Comparison of ENCODE assay signal across 1 cellular context in the genomic region with DNA sequence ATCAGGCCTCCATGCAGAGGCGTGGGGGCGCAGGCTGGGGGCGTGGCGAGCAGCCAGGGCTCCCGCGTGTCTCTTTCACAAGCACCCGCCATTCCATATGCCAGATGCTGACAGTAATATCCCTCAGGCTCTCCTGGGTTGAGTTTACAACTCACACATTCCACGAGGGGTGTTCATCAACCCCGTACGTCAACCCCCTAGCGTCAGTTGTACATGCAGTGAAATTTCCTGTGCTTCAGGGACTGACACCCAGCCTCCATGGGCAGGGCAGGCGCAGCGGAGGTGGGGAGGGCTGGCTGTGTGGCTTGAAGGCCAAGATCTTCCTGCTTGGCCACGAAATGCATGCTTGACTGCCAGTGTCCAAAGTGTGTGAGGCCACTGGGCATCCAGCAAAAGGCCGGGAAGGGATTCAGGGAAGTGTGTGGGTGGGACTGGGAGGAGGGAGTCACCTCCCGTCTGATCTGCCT.
TF ChIP-seq lines count a peak whose summit lies in the region.

No MANE protein-coding gene starts in this region.

TF ChIP-seq in HepG2, 621 proteins besides CTCF, POLR2A, EP300 and RAD21:
- TF ChIP-seq BORCS8-MEF2B (CRISPR knock-in tag; IDR thresholded peaks at IDR 0.05) = no peak
- no peak for TF ChIP-seq TEAD3 (CRISPR knock-in tag; optimal IDR thresholded peaks at IDR 0.05; ENCODE audit: borderline replicate concordance)
